ENCODE assay signal across 8 cellular contexts in genomic region chr22:19629720-19630419, GRCh38.
DNase-seq lines count a peak whose midpoint lies in the region; ATAC-seq, FAIRE-seq and TF ChIP-seq lines count a peak whose summit lies in the region.

No MANE protein-coding gene starts in this region.

- no peak overlapping the region for H3K27ac ChIP-seq in HEK293 (ENCODE audit: extremely low read depth, low read depth, low read length)
- H3K27ac ChIP-seq in H1 (ENCODE audit: low read depth, low read length) = no peak overlapping the region

- H3K4me1 ChIP-seq in HEK293 (ENCODE audit: control insufficient read depth, insufficient read depth, low read length) (no peaks in the 10 kb centered on the region), H1 (replicated peaks in 1 of 4; ENCODE audit: control insufficient read depth in 3 of 4, insufficient read depth in 4 of 4, low read length in 3 of 4) (peaks cover 0 to 10% (median under 1%) of the 10 kb centered on the region in 4 experiments; a peak in 3 of 7 replicates)

- H3K79me2 ChIP-seq in H1 (ENCODE audit: control insufficient read depth in 1 of 2, insufficient read depth in 2 of 2, low read length in 2 of 2) = no peaks in the 10 kb centered on the region

- H3K36me3 ChIP-seq in HEK293 (ENCODE audit: control insufficient read depth in 2 of 2, insufficient read depth in 1 of 2, low read length in 2 of 2) (no peaks in the 10 kb centered on the region), H1 (ENCODE audit: control insufficient read depth in 2 of 4, insufficient read depth in 4 of 4, low read length in 3 of 4) (no peaks in the 10 kb centered on the region)

- CTCF ChIA-PET in HEK293 (lab: Yijun Ruan, JAX) = interaction anchor here (0.6 to 2.9 kb wide), 75 partner anchors 9 to 1618 kb away, joined by 3 to 31 read pairs (median 4); partner anchors contain the start of genes CDC45, CLDN5, DGCR6 and ESS2
- CTCF ChIA-PET in H1 (lab: Charles Lee; ENCODE audit: partially characterized antibody) = interaction anchor here (0.6 to 6.3 kb wide), 54 partner anchors 8 to 398 kb away, joined by 3 to 56 read pairs (median 4); partner anchors contain the start of genes C22orf39, CLDN5 and GP1BB

- ATAC-seq in GM19328 (IDR thresholded peaks at IDR 0.05; ENCODE audit: unreplicated experiment) = no peak

- DNase-seq in C1 segment of cervical spinal cord (lab: John Stamatoyannopoulos, UW) = peak in 13 of 14 donors; percentile 7 to 69 (median 41)
- DNase-seq in NCI-H748 treated with DMSO at 0.1 percent for 48 hours (lab: John Stamatoyannopoulos, UW) = peak; percentile 24
- DNase-seq in activated CD8-positive, alpha-beta memory T cell treated with anti-CD3 and anti-CD28 coated beads for 1 hour (ENCODE audit: extremely low read depth in 1 of 2, low read depth in 1 of 2) = peak; percentile 67 to 73
- peak; percentile 60 to 94 for DNase-seq in H1 (ENCODE audit: low read depth in 1 of 2, low spot score in 2 of 2)
- peak; percentile 66 to 91 for DNase-seq in mesothelial cell of epicardium (ENCODE audit: low spot score in 2 of 2, unreplicated experiment in 2 of 2)
- peak; percentile 67 to 76 for DNase-seq in stimulated activated CD8-positive, alpha-beta memory T cell treated with anti-CD3 and anti-CD28 coated beads, Interleukin-2, amount 100 ng/mL, for 1 hour (ENCODE audit: low read depth in 2 of 2)

- no peak overlapping the region for H4K91ac ChIP-seq in H1 (replicated peaks; ENCODE audit: insufficient read length, low read length)

- no peaks in the 10 kb centered on the region for H4K20me1 ChIP-seq in H1 (replicated peaks in 1 of 2; ENCODE audit: control insufficient read depth in 1 of 2, insufficient read depth in 2 of 2, low read length in 2 of 2)

- no peaks in the 10 kb centered on the region for H3K23me2 ChIP-seq in H1 (ENCODE audit: low read depth, low read length)

- H3K56ac ChIP-seq in H1 (replicated peaks; ENCODE audit: insufficient read length, low read depth, low read length) = no peak overlapping the region

- no peak overlapping the region for H3K4ac ChIP-seq in H1 (replicated peaks; ENCODE audit: insufficient read length, low read depth, low read length)

- H2BK120ac ChIP-seq in H1 (replicated peaks; ENCODE audit: low read depth, low read length) = no peak overlapping the region

- H3K4me3 Mint-ChIP-seq in mesothelial cell of epicardium = no peak overlapping the region

- no peak overlapping the region for H3K4me2 ChIP-seq in H1 (ENCODE audit: insufficient read depth in 1 of 2, low read depth in 2 of 2, low read length in 2 of 2)

- no peak overlapping the region for H3K23ac ChIP-seq in H1 (ENCODE audit: insufficient read length)

- no peaks in the 10 kb centered on the region for H3K9me3 Mint-ChIP-seq in mesothelial cell of epicardium

- H3K79me1 ChIP-seq in H1 (ENCODE audit: low read depth, low read length) = no peaks in the 10 kb centered on the region

- no peak overlapping the region for H3K27ac Mint-ChIP-seq in mesothelial cell of epicardium

- no peaks in the 10 kb centered on the region for H3K27me3 ChIP-seq in H1 (replicated peaks in 1 of 4; ENCODE audit: control insufficient read depth in 3 of 4, extremely low read depth in 1 of 4, insufficient read depth in 3 of 4, low read length in 3 of 4)

- H2AK5ac ChIP-seq in H1 (ENCODE audit: low read depth, low read length) = no peak overlapping the region

- no peak overlapping the region for H2BK15ac ChIP-seq in H1 (ENCODE audit: low read length)

- POLR2A ChIA-PET in HEK293 (lab: Yijun Ruan, JAX) = interaction anchor here (0.7 to 1.3 kb wide), 3 partner anchors 150 to 457 kb away, joined by 3 to 6 read pairs (median 4); partner anchors contain the start of genes CDC45 and SLC25A1
- POLR2A ChIA-PET in H1 (lab: Charles Lee; ENCODE audit: partially characterized antibody) = interaction anchor here (0.9 to 1.7 kb wide), 9 partner anchors 10 to 183 kb away, joined by 3 to 4 read pairs (median 3); partner anchors contain the start of gene C22orf39

- no peak overlapping the region for H3K18ac ChIP-seq in H1 (ENCODE audit: extremely low read depth, low read length)

- FAIRE-seq in H1 (lab: Jason Lieb, UNC) = peak; percentile 89

- H3K9me3 ChIP-seq in HEK293 (ENCODE audit: control insufficient read depth, insufficient read depth, low read depth, low read length) = no peaks in the 10 kb centered on the region
- H3K9me3 ChIP-seq in H1 (ENCODE audit: insufficient read depth in 2 of 2, low read depth in 1 of 2, low read length in 1 of 2) = no peaks in the 10 kb centered on the region

- H3K27me3 Mint-ChIP-seq in mesothelial cell of epicardium (ENCODE audit: low read depth) = peaks cover 18% of the 10 kb centered on the region

- H3K9ac ChIP-seq in H1 (replicated peaks in 1 of 4; ENCODE audit: extremely low read depth in 1 of 4, low read depth in 3 of 4, low read length in 3 of 4) = no peak overlapping the region

- TF ChIP-seq POLR2A in H1 (IDR thresholded peaks at IDR 0.05; ENCODE audit: control extremely low read depth in 1 of 2, low read depth in 2 of 2, low read length in 2 of 2) = no peak

- TF ChIP-seq CTCF in HEK293 (tag by site-specific recombination; IDR thresholded peaks at IDR 0.05) = peak; percentile 94
- TF ChIP-seq CTCF in H1 (IDR thresholded peaks at IDR 0.05; ENCODE audit: control extremely low read depth in 1 of 3, insufficient read depth in 1 of 3, low read depth in 1 of 3, low read length in 3 of 3) = peak; percentile 87 to 96 (median 93)
- TF ChIP-seq CTCF in mesothelial cell of epicardium (IDR thresholded peaks at IDR 0.05; ENCODE audit: unreplicated experiment) = peak; percentile 80

- WGBS in H1 (ENCODE audit: extremely low coverage in 1 of 2, insufficient coverage in 1 of 2, insufficient read length in 1 of 2, insufficient replicate concordance in 2 of 2, low coverage in 1 of 2, low lambda C conversion rate in 2 of 2, missing lambda C conversion rate in 1 of 2), 2 experiments = 25% methylated on average over 13 of the region's 13 CpGs; no CpG with 5 or more reads in 1 of the 2 experiments

- no peak for TF ChIP-seq EP300 in H1 (IDR thresholded peaks at IDR 0.05; ENCODE audit: borderline replicate concordance in 1 of 2, low read depth in 2 of 2, low read length in 2 of 2)

- H2BK5ac ChIP-seq in H1 (ENCODE audit: low read depth, low read length) = no peak overlapping the region

- H3K36me3 Mint-ChIP-seq in mesothelial cell of epicardium = no peaks in the 10 kb centered on the region

- TF ChIP-seq RAD21 in H1 (IDR thresholded peaks at IDR 0.05 in 1 of 2, conservative IDR thresholded peaks at IDR 0.05 in 1 of 2; ENCODE audit: low read depth in 2 of 2, low read length in 2 of 2) = peak; percentile 96 to 99

- no peaks in the 10 kb centered on the region for H3K4me1 Mint-ChIP-seq in mesothelial cell of epicardium

- H4K8ac ChIP-seq in H1 (ENCODE audit: extremely low read depth, insufficient read depth, low read length) = no peak overlapping the region

- H2AFZ ChIP-seq in H1 (ENCODE audit: low read length) = peak overlapping the region; percentile 78

- H4K5ac ChIP-seq in H1 (ENCODE audit: insufficient read length, low read depth, low read length) = no peak overlapping the region

- no peak overlapping the region for H2BK20ac ChIP-seq in H1 (ENCODE audit: low read length)

- no peak overlapping the region for H2BK12ac ChIP-seq in H1 (ENCODE audit: low read depth, low read length)

- H3K14ac ChIP-seq in H1 (ENCODE audit: insufficient read length) = no peak overlapping the region

- no peak overlapping the region for H3K4me3 ChIP-seq in HEK293 (ENCODE audit: low read depth, low read length)
- no peak overlapping the region for H3K4me3 ChIP-seq in H1 (ENCODE audit: extremely low read depth in 1 of 4, insufficient read depth in 2 of 4, low read depth in 3 of 4, low read length in 4 of 4)

TF ChIP-seq in HEK293, 187 proteins besides CTCF, POLR2A, EP300 and RAD21 (continues in another document):
- TF ChIP-seq ZNF670 (tag by site-specific recombination; IDR thresholded peaks at IDR 0.05; ENCODE audit: low read depth) = no peak
- TF ChIP-seq ATF2 (tag by site-specific recombination; IDR thresholded peaks at IDR 0.05; ENCODE audit: low read depth) = peak; percentile 67
- peak; percentile 38 for TF ChIP-seq KLF8 (tag by site-specific recombination; IDR thresholded peaks at IDR 0.05)
- no peak for TF ChIP-seq HOXC10 (CRISPR knock-in tag; IDR thresholded peaks at IDR 0.05)
- peak; percentile 13; the same call in 1 of the 2 replicates for TF ChIP-seq ZFP69B (tag by site-specific recombination; IDR thresholded peaks at IDR 0.05)
- TF ChIP-seq ZNF629 (tag by site-specific recombination; IDR thresholded peaks at IDR 0.05) = 0 out of 2 replicates have a peak, but pooled peaks have one; percentile 23

TF ChIP-seq in H1, 55 proteins besides CTCF, POLR2A, EP300 and RAD21:
- TF ChIP-seq GABPA (IDR thresholded peaks at IDR 0.05; ENCODE audit: borderline replicate concordance, insufficient read depth, low read length) (0 out of 2 replicates have a peak, but pooled peaks have one; percentile 50), POLR2AphosphoS5 (IDR thresholded peaks at IDR 0.05; ENCODE audit: low read depth, low read length) (no peak), BRCA1 (IDR thresholded peaks at IDR 0.05; ENCODE audit: low read depth, low read length) (no peak), JUND (IDR thresholded peaks at IDR 0.05; ENCODE audit: low read length) (no peak), NRF1 (IDR thresholded peaks at IDR 0.05; ENCODE audit: low read depth, low read length) (no peak), KDM5A (IDR thresholded peaks at IDR 0.05; ENCODE audit: low read length) (0 out of 2 replicates have a peak, but pooled peaks have one; percentile 21), CTBP2 (IDR thresholded peaks at IDR 0.05; ENCODE audit: borderline replicate concordance, insufficient read depth, insufficient read length, low read length) (no peak), TBP (IDR thresholded peaks at IDR 0.05; ENCODE audit: low read depth, low read length) (no peak), SP1 (IDR thresholded peaks at IDR 0.05; ENCODE audit: low read depth, low read length) (no peak), FOSL1 (IDR thresholded peaks at IDR 0.05; ENCODE audit: insufficient read depth, low read depth, low read length) (no peak)
TF ChIP-seq in H1: peak in this region for 2.

Comparison
In these comparisons a context has a peak if more than half of its experiments do, and no peak if none do; other contexts are left out.
1. DNase-seq: peak in every context shown above with its lines; median percentile 78 in mesothelial cell of epicardium; 77 in H1; 72 in stimulated activated CD8-positive, alpha-beta memory T cell treated with anti-CD3 and anti-CD28 coated beads, Interleukin-2, amount 100 ng/mL, for 1 hour; 70 in activated CD8-positive, alpha-beta memory T cell treated with anti-CD3 and anti-CD28 coated beads for 1 hour; 41 in C1 segment of cervical spinal cord; 24 in NCI-H748 treated with DMSO at 0.1 percent for 48 hours.